Comparison of ENCODE assay signal across 8 cellular contexts in genomic region chr9:77663754-77664153, GRCh38. TPM values are rescaled to one million over a fixed set of nuclear protein-coding genes. Genes with fewer than 3 reads are reported as not detected.
DNase-seq lines count a peak whose midpoint lies in the region; ATAC-seq and TF ChIP-seq lines count a peak whose summit lies in the region.

No MANE protein-coding gene starts in this region.

- dilution Hi-C loops in mammary epithelial cell (cut with HindIII; ENCODE audit: low sequenced_read_pairs): no loop called here

- no peak overlapping the region for H3K4me3 ChIP-seq in right atrium auricular region
- H3K4me3 ChIP-seq in mammary epithelial cell (replicated peaks in 1 of 3; ENCODE audit: insufficient read depth in 1 of 3, low read depth in 2 of 3, low read length in 3 of 3): no peak overlapping the region
- no peak overlapping the region for H3K4me3 ChIP-seq in spleen

- no peaks in the 10 kb centered on the region for H3K9me3 ChIP-seq in right atrium auricular region
- no peaks in the 10 kb centered on the region for H3K9me3 ChIP-seq in mammary epithelial cell (replicated peaks; ENCODE audit: insufficient read depth, low read length)
- H3K9me3 ChIP-seq in spleen: no peaks in the 10 kb centered on the region

- intact Hi-C loops in Right ventricle myocardium inferior (cut with DNase I) (no loop called here), mammary epithelial cell (cut with micrococcal nuclease) (loop anchor here (1.0 to 5.0 kb wide), 2 partner anchors 88 to 374 kb away; no protein-coding TSS in a partner anchor), spleen (cut with DNase I; ENCODE audit: low total_unique reads) (no loop called here)

- 2% methylated on average over 5 of the region's 5 CpGs for WGBS in mammary epithelial cell (ENCODE audit: low coverage, missing lambda C conversion rate)
- WGBS in spleen, 5 donors: 64 to 77% (median 70%) methylated on average over 5 of the region's 5 CpGs

- no peak overlapping the region for H3K4me2 ChIP-seq in mammary epithelial cell (ENCODE audit: insufficient read depth, low read depth, low read length)

- no peaks in the 10 kb centered on the region for H4K20me1 ChIP-seq in mammary epithelial cell (ENCODE audit: insufficient read depth, low read length)

- TF ChIP-seq CTCF in right atrium auricular region (IDR thresholded peaks at IDR 0.05) (no peak), mammary epithelial cell (conservative IDR thresholded peaks at IDR 0.05 in 1 of 2, IDR thresholded peaks at IDR 0.05 in 1 of 2; ENCODE audit: extremely low read depth in 1 of 2, insufficient read depth in 1 of 2, low read depth in 1 of 2, low read length in 2 of 2) (no peak), spleen (IDR thresholded peaks at IDR 0.05 in 8 of 11, conservative IDR thresholded peaks at IDR 0.05 in 3 of 11) (no peak)

- H3K79me2 ChIP-seq in mammary epithelial cell (ENCODE audit: insufficient read depth, low read length): no peaks in the 10 kb centered on the region

- CTCF ChIA-PET in mammary epithelial cell (lab: Charles Lee; ENCODE audit: low non-redundant PET): interaction anchor here (0.6 to 0.7 kb wide), 2 partner anchors 57 to 369 kb away, joined by 3 read pairs; no protein-coding TSS in a partner anchor

- in situ Hi-C loops in mammary epithelial cell (cut with MboI; ENCODE audit: low sequenced_read_pairs in 2 of 2): no loop called here

- no peaks in the 10 kb centered on the region for H3K27me3 ChIP-seq in right atrium auricular region
- H3K27me3 ChIP-seq in mammary epithelial cell (ENCODE audit: insufficient read depth, low read length): no peaks in the 10 kb centered on the region
- no peaks in the 10 kb centered on the region for H3K27me3 ChIP-seq in spleen (replicated peaks in 1 of 7)

- H3K27ac ChIP-seq in right atrium auricular region (no peak overlapping the region), mammary epithelial cell (ENCODE audit: insufficient read depth, low read depth, low read length) (no peak overlapping the region), spleen (no peak overlapping the region)

- peak; percentile 82 for ATAC-seq in Right ventricle myocardium inferior
- no peak for ATAC-seq in HG03196 (IDR thresholded peaks at IDR 0.05; ENCODE audit: unreplicated experiment)

- H3K36me3 ChIP-seq in right atrium auricular region (no peaks in the 10 kb centered on the region), mammary epithelial cell (ENCODE audit: insufficient read depth, low read length) (no peaks in the 10 kb centered on the region), spleen (no peaks in the 10 kb centered on the region)

- no peak for TF ChIP-seq POLR2A in spleen (IDR thresholded peaks at IDR 0.05)

- DNase-seq in Right ventricle myocardium inferior (ENCODE audit: missing footprints) (no peak), right atrium auricular region (ENCODE audit: low spot score) (no peak), mammary epithelial cell (peak; percentile 8), kidney tubule cell (ENCODE audit: low spot score) (peak; percentile 17), ureter (ENCODE audit: low spot score) (peak; percentile 82), spleen (no peak)
- no peak for DNase-seq in NK-92 treated with Interleukin-12 subunit alpha and Interleukin-12 subunit beta, amount 100 ng/mL, for 24 hours (lab: John Stamatoyannopoulos, UW)

- H2AFZ ChIP-seq in mammary epithelial cell (ENCODE audit: low read depth, low read length): peak overlapping the region; percentile 55

- H3K4me1 ChIP-seq in right atrium auricular region (peaks cover 0 to 8% of the 10 kb centered on the region in 2 donors), mammary epithelial cell (ENCODE audit: insufficient read depth, low read length) (no peaks in the 10 kb centered on the region), spleen (no peaks in the 10 kb centered on the region)

- BruUV-seq in mammary epithelial cell (replicated peaks; lab: Mats Ljungman, UMichigan): no TSS peak

- H3K9ac ChIP-seq in mammary epithelial cell (ENCODE audit: insufficient read depth, low read length): no peak overlapping the region

RNA-seq across cellular contexts. Expression of gene GNA14, which starts 15.6 kb away (rescaled TPM):
- 2.6 TPM for total RNA-seq in Right ventricle myocardium inferior
- total RNA-seq in right atrium auricular region: 1 to 10 TPM; 2.2 to 4.3 TPM
- under 1 TPM in 1 of 2 donors, not detected in 1; 0.17 TPM for total RNA-seq in mammary epithelial cell
- not detected for polyA plus RNA-seq in mammary epithelial cell
- polyA minus RNA-seq in mammary epithelial cell: not detected
- total RNA-seq in ureter: 12.4 TPM
- total RNA-seq in spleen: 10 to 100 TPM in 4 of 7 donors, 1 to 10 TPM in 3; 6.1 to 41.7 (median 11.1) TPM
- 1 to 10 TPM; 1.7 to 3.1 (median 1.9) TPM for polyA plus RNA-seq in spleen

Comparison
In these comparisons a context has a peak if more than half of its experiments do, and no peak if none do; other contexts are left out.
1. DNase-seq: peak in mammary epithelial cell (single experiment), kidney tubule cell (single experiment) and ureter (single experiment); none in Right ventricle myocardium inferior (single experiment), right atrium auricular region (single experiment), spleen (single experiment) and NK-92 treated with Interleukin-12 subunit alpha and Interleukin-12 subunit beta, amount 100 ng/mL, for 24 hours (single experiment).